In the genomic region with DNA sequence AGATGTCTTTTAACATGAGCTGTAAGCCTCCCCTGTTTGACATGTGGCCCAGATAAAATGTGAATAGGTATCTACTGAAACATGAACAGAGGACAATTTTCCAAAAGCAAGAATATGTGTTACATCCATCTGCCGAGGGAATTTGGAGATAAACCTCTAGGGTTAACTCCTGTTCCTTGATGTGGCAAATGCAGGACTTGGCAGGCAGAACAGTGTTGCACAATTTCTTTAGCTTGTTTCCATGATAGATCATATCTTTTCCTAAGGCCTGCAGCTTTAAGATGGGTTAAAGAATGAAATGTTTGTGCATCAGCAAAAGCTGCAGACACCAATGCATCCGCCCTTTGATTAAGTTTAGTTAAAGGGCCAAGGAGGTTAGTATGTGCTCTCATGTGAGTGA, we compare ENCODE assay signal across 7 cellular contexts. TPM values are rescaled to one million over a fixed set of nuclear protein-coding genes. Genes with fewer than 3 reads are reported as not detected.
DNase-seq lines count a peak whose midpoint lies in the region; TF ChIP-seq lines count a peak whose summit lies in the region.
"Not testable (repeated sequence)": the region's sequence is repeated elsewhere in the genome, so short reads cannot be mapped to it uniquely, and the experiment has no call there.

No MANE protein-coding gene starts in this region.

- WGBS in hepatocyte (ENCODE audit: low lambda C conversion rate, missing lambda C conversion rate) = 69% methylated on average over 2 of the region's 2 CpGs

- H3K4me3 Mint-ChIP-seq in MCF 10A (ENCODE audit: unreplicated experiment) = not testable (repeated sequence)

- H3K36me3 ChIP-seq in WERI-Rb-1; hepatocyte (replicated peaks; ENCODE audit: insufficient read depth, low read depth): not testable (repeated sequence)

- not testable (repeated sequence) for TF ChIP-seq CTCF in WERI-Rb-1 (IDR thresholded peaks at IDR 0.05; ENCODE audit: low read depth, low read length); MCF 10A (IDR thresholded peaks at IDR 0.05; ENCODE audit: unreplicated experiment); hepatocyte (IDR thresholded peaks at IDR 0.05; ENCODE audit: poor library complexity); retinal pigment epithelial cell (conservative IDR thresholded peaks at IDR 0.05; ENCODE audit: low read depth, low read length)

- intact Hi-C loops in MCF 10A (cut with micrococcal nuclease) = not testable (repeated sequence)

- H3K9me3 ChIP-seq in WERI-Rb-1 (ENCODE audit: severe bottlenecking) = peaks cover 36% of the 10 kb centered on the region
- H3K9me3 ChIP-seq in hepatocyte (ENCODE audit: low read depth) = not testable (repeated sequence)

- CTCF ChIA-PET in MCF 10A (lab: Yijun Ruan, JAX) = interaction anchor here (0.7 to 1.5 kb wide), 3 partner anchors 11 to 16 kb away, joined by 3 to 4 read pairs (median 3); partner anchors contain the start of gene SUCLG1

- H3K4me3 ChIP-seq in WERI-Rb-1 (ENCODE audit: low read depth, low read length); hepatocyte; retinal pigment epithelial cell (ENCODE audit: low read length): not testable (repeated sequence)

- not testable (repeated sequence) for H2AFZ ChIP-seq in hepatocyte

- peak overlapping the region; percentile 52 for H3K4me2 ChIP-seq in hepatocyte

- H3K9me2 ChIP-seq in hepatocyte (replicated peaks; ENCODE audit: insufficient read depth) = not testable (repeated sequence)

- DNase-seq in DMS 273 (lab: John Stamatoyannopoulos, UW; ENCODE audit: unreplicated experiment) (peak; percentile 13), NCI-H226 (peak; percentile 67), MCF 10A (ENCODE audit: unreplicated experiment) (peak; percentile 55), fibroblast of gingiva (ENCODE audit: low read depth) (peak; percentile 58), retinal pigment epithelial cell (ENCODE audit: low read depth) (peak; percentile 27)
- DNase-seq in WERI-Rb-1; hepatocyte (ENCODE audit: low spot score): not testable (repeated sequence)

- not testable (repeated sequence) for H3K4me1 ChIP-seq in hepatocyte (ENCODE audit: insufficient read depth)

- H4K20me1 ChIP-seq in hepatocyte (ENCODE audit: insufficient read depth, poor library complexity, severe bottlenecking) = not testable (repeated sequence)

- not testable (repeated sequence) for H3K27me3 Mint-ChIP-seq in MCF 10A (ENCODE audit: insufficient read depth, unreplicated experiment)

- not testable (repeated sequence) for H3K27ac Mint-ChIP-seq in MCF 10A (ENCODE audit: low read depth, unreplicated experiment)

- POLR2A ChIA-PET in MCF 10A (lab: Yijun Ruan, JAX) = interaction anchor here (0.7 to 4.6 kb wide), 6 partner anchors 11 to 118 kb away, joined by 3 to 45 read pairs (median 4); partner anchors contain the start of gene SUCLG1

- H3K27me3 ChIP-seq in WERI-Rb-1 (ENCODE audit: insufficient read depth, low read depth, severe bottlenecking); hepatocyte: not testable (repeated sequence)

- not testable (repeated sequence) for H3K9me3 Mint-ChIP-seq in MCF 10A (ENCODE audit: unreplicated experiment)

- not testable (repeated sequence) for H3K36me3 Mint-ChIP-seq in MCF 10A (ENCODE audit: insufficient read depth, unreplicated experiment)

- H3K79me2 ChIP-seq in hepatocyte = not testable (repeated sequence)

- not testable (repeated sequence) for BruUV-seq in MCF 10A (replicated peaks; lab: Mats Ljungman, UMichigan)

- peaks cover 14% of the 10 kb centered on the region for H3K4me1 Mint-ChIP-seq in MCF 10A (ENCODE audit: insufficient read depth, unreplicated experiment)

- H3K27ac ChIP-seq in WERI-Rb-1 (peak overlapping the region; percentile 40), hepatocyte (peak overlapping the region; percentile 19)

RNA-seq across cellular contexts. Expression of gene SUCLG1, which starts 13.3 kb away (rescaled TPM):
- 87.2 and 105 TPM in 2 replicates for total RNA-seq in MCF 10A (2022)
- 168 and 190 TPM in 2 replicates for total RNA-seq in hepatocyte
- polyA plus RNA-seq in hepatocyte = 145 and 164 TPM in 2 replicates

RNA-seq across cellular contexts. Expression of gene DNAH6, which starts 43.9 kb away (rescaled TPM):
- total RNA-seq in MCF 10A (2022) = 0.14 and 0.76 TPM in 2 replicates
- 0.60 and 1.2 TPM in 2 replicates for total RNA-seq in hepatocyte
- polyA plus RNA-seq in hepatocyte = 0.16 and 1.0 TPM in 2 replicates
